In the genomic region with DNA sequence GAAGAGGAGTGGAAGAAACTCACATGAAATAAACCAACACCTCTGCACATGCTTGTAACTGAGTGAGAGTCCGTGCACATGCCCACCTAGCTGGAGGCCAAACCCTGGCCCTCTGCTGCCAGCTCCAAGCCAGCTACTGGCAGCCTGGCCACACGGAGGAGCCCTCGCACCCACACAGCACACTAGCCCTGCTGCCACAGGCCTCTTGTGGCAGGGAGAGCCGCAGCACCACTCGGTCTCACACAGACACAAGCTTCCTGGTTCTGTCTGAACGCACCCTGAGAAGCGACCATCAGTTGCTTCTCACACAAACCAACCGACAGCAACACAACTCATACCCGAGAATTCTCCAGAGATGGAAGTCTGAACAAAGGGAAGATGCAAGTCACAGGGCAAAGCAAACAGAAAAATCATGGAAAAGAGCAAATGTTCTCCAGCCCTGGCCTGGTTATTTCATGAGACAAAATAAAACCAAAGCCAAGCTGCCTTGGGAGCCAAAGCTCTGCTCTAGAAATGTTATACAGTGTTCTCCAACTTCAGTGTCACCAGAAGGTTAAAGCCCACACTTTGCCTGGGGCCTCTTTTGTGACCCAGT, we compare ENCODE assay signal across 9 cellular contexts.
DNase-seq lines count a peak whose midpoint lies in the region; ATAC-seq and TF ChIP-seq lines count a peak whose summit lies in the region.
"Had no signal": no experiment of that assay in that cellular context is flagged by ENCODE, and none has a peak within 500 bp of the region (broad histone marks: within the 10 kb centered on the region; RNA-seq: fewer than 3 reads in every experiment).

No MANE protein-coding gene starts in this region.

- no peaks in the 10 kb centered on the region for H3K9me2 ChIP-seq in hepatocyte (replicated peaks; ENCODE audit: insufficient read depth)

- peaks cover 1% of the 10 kb centered on the region for H3K36me3 Mint-ChIP-seq in activated naive CD8-positive, alpha-beta T cell treated with anti-CD3 and anti-CD28 coated beads for 36 hours

- no peaks in the 10 kb centered on the region for H4K20me1 ChIP-seq in hepatocyte (ENCODE audit: insufficient read depth, poor library complexity, severe bottlenecking)

- peak overlapping the region; percentile 96 for H3K27ac Mint-ChIP-seq in activated naive CD8-positive, alpha-beta T cell treated with anti-CD3 and anti-CD28 coated beads for 36 hours
- H3K27ac Mint-ChIP-seq: dendritic cell treated with granulocyte-macrophage colony-stimulating factor and Interleukin-4, amounts not matched to agents 40 ng/mL and 50 ng/mL, for 4 days had no signal

- TF ChIP-seq CTCF in hepatocyte (IDR thresholded peaks at IDR 0.05; ENCODE audit: poor library complexity): peak; percentile 54

- peaks cover 1% of the 10 kb centered on the region for H3K9me3 Mint-ChIP-seq in activated naive CD8-positive, alpha-beta T cell treated with anti-CD3 and anti-CD28 coated beads for 36 hours
- H3K9me3 Mint-ChIP-seq: dendritic cell treated with granulocyte-macrophage colony-stimulating factor and Interleukin-4, amounts not matched to agents 40 ng/mL and 50 ng/mL, for 4 days had no signal

- H3K27me3 ChIP-seq in hepatocyte: peaks cover 4% of the 10 kb centered on the region

- no peaks in the 10 kb centered on the region for H3K27me3 Mint-ChIP-seq in activated naive CD8-positive, alpha-beta T cell treated with anti-CD3 and anti-CD28 coated beads for 36 hours

- no peaks in the 10 kb centered on the region for H3K36me3 ChIP-seq in hepatocyte (replicated peaks; ENCODE audit: insufficient read depth, low read depth)

- peak overlapping the region; percentile 18 for H2AFZ ChIP-seq in hepatocyte

- no peaks in the 10 kb centered on the region for H3K9me3 ChIP-seq in hepatocyte (ENCODE audit: low read depth)

- in situ Hi-C loops in SK-MEL-5 (cut with HindIII; ENCODE audit: low pct_unique_long_range_greater_than_20kb, low sequenced_read_pairs): no loop called here

- no peaks in the 10 kb centered on the region for H3K79me2 ChIP-seq in hepatocyte

- peak overlapping the region; percentile 75 for H3K4me3 Mint-ChIP-seq in activated naive CD8-positive, alpha-beta T cell treated with anti-CD3 and anti-CD28 coated beads for 36 hours
- H3K4me3 Mint-ChIP-seq: dendritic cell treated with granulocyte-macrophage colony-stimulating factor and Interleukin-4, amounts not matched to agents 40 ng/mL and 50 ng/mL, for 4 days had no signal

- H3K27ac ChIP-seq in hepatocyte: no peak overlapping the region

- no peak overlapping the region for H3K4me3 ChIP-seq in hepatocyte

- peaks cover 23% of the 10 kb centered on the region for H3K4me1 Mint-ChIP-seq in activated naive CD8-positive, alpha-beta T cell treated with anti-CD3 and anti-CD28 coated beads for 36 hours

- peaks cover 4% of the 10 kb centered on the region for H3K4me1 ChIP-seq in hepatocyte (ENCODE audit: insufficient read depth)

- no peak overlapping the region for H3K4me2 ChIP-seq in hepatocyte

- ATAC-seq in GM19468 (IDR thresholded peaks at IDR 0.05; ENCODE audit: extremely low read depth, unreplicated experiment): peak; percentile 96

- WGBS in hepatocyte (ENCODE audit: low lambda C conversion rate, missing lambda C conversion rate): 32% methylated on average over 9 of the region's 9 CpGs

- DNase-seq in DMS114 treated with DMSO at 0.1 percent for 48 hours (lab: John Stamatoyannopoulos, UW; ENCODE audit: unreplicated experiment) (peak; percentile 46), HK-2 (ENCODE audit: unreplicated experiment) (peak; percentile 21), SK-MEL-5 (ENCODE audit: low read depth, low spot score) (peak; percentile 80), hepatocyte (ENCODE audit: low spot score) (peak; percentile 70), NCI-H345 treated with DMSO at 0.1 percent for 48 hours (lab: John Stamatoyannopoulos, UW; ENCODE audit: unreplicated experiment) (no peak)
- DNase-seq in activated naive CD8-positive, alpha-beta T cell treated with anti-CD3 and anti-CD28 coated beads for 36 hours: peak; percentile 77
- DNase-seq in stimulated activated CD4-positive, alpha-beta T cell treated with anti-CD3 and anti-CD28 coated beads, Interleukin-2, amount 100 ng/mL, for 4 hours (ENCODE audit: low read depth): peak; percentile 33
